In genomic region chr17:80619535-80620235, GRCh38 we compare ENCODE assay signal across 1 cellular context.
TF ChIP-seq lines count a peak whose summit lies in the region.

No MANE protein-coding gene starts in this region.

TF ChIP-seq in SK-N-SH treated with all-trans-retinoic acid at 6 μM for 48 hours, 23 proteins besides CTCF, POLR2A, EP300 and RAD21 (continued from another document):
- TF ChIP-seq POU6F1 (CRISPR knock-in tag; IDR thresholded peaks at IDR 0.05; ENCODE audit: borderline replicate concordance, low read depth) (no peak), ESRRG (CRISPR knock-in tag; IDR thresholded peaks at IDR 0.05) (no peak), ISL1 (CRISPR knock-in tag; IDR thresholded peaks at IDR 0.05) (no peak), BACH2 (CRISPR knock-in tag; IDR thresholded peaks at IDR 0.05; ENCODE audit: borderline replicate concordance) (no peak), ARNTL (CRISPR knock-in tag; IDR thresholded peaks at IDR 0.05; ENCODE audit: borderline replicate concordance, low read depth) (no peak), CSRNP3 (CRISPR knock-in tag; IDR thresholded peaks at IDR 0.05) (no peak), ZFP30 (CRISPR knock-in tag; IDR thresholded peaks at IDR 0.05) (no peak), RARB (CRISPR knock-in tag; IDR thresholded peaks at IDR 0.05) (no peak), ZNF565 (CRISPR knock-in tag; conservative IDR thresholded peaks at IDR 0.05; ENCODE audit: low read depth) (no peak), PATZ1 (CRISPR knock-in tag; IDR thresholded peaks at IDR 0.05; ENCODE audit: borderline replicate concordance) (no peak), ZFP3 (CRISPR knock-in tag; IDR thresholded peaks at IDR 0.05) (no peak), PPARA (CRISPR knock-in tag; IDR thresholded peaks at IDR 0.05; ENCODE audit: borderline replicate concordance) (no peak), CREB5 (CRISPR knock-in tag; IDR thresholded peaks at IDR 0.05; ENCODE audit: low read depth) (no peak)
